9 cellular contexts compared by ENCODE assay signal in genomic region chr20:41411458-41411857, GRCh38. TPM values are rescaled to one million over a fixed set of nuclear protein-coding genes. Genes with fewer than 3 reads are reported as not detected.
DNase-seq lines count a peak whose midpoint lies in the region; ATAC-seq and TF ChIP-seq lines count a peak whose summit lies in the region.
"Had no signal": no experiment of that assay in that cellular context is flagged by ENCODE, and none has a peak within 500 bp of the region (broad histone marks: within the 10 kb centered on the region; RNA-seq: fewer than 3 reads in every experiment).

No MANE protein-coding gene starts in this region.

- BruUV-seq in HCT116 (replicated peaks; lab: Mats Ljungman, UMichigan) = no TSS peak

- CTCF ChIA-PET in HCT116 (lab: Charles Lee) = interaction anchor here (1.8 kb wide), 1 partner anchor 9 kb away, joined by 5 read pairs; no protein-coding TSS in a partner anchor

- H3K4me3 ChIP-seq in HCT116 (replicated peaks in 1 of 2; ENCODE audit: low read depth in 1 of 2, low read length in 2 of 2) (no peak overlapping the region), suprapubic skin (no peak overlapping the region)
- H3K4me3 ChIP-seq: pancreas had no signal

- no peak for ATAC-seq in HCT116
- ATAC-seq in SK-N-SH treated with all-trans-retinoic acid at 6 μM for 48 hours = 0 out of 3 replicates have a peak, but pooled peaks have one; percentile 43
- no peak for ATAC-seq in GM19035 (IDR thresholded peaks at IDR 0.05; ENCODE audit: unreplicated experiment)
- no peak for ATAC-seq in HG02970 (IDR thresholded peaks at IDR 0.05; ENCODE audit: low FRiP score, unreplicated experiment)

- POLR2A ChIA-PET in HCT116 (lab: Charles Lee) = no interaction called here

- no peaks in the 10 kb centered on the region for H3K79me2 ChIP-seq in HCT116 (ENCODE audit: insufficient read depth, low read length)

- no peak overlapping the region for H2AFZ ChIP-seq in HCT116 (ENCODE audit: low read depth, low read length, poor library complexity, severe bottlenecking)

- no peak for TF ChIP-seq POLR2A in HCT116 (IDR thresholded peaks at IDR 0.05; ENCODE audit: borderline replicate concordance, extremely low read depth, insufficient read depth, insufficient read length)
- TF ChIP-seq POLR2A in suprapubic skin (IDR thresholded peaks at IDR 0.05) = no peak

- no peak overlapping the region for H3K9ac ChIP-seq in HCT116 (ENCODE audit: low read length)

- H3K27ac ChIP-seq in HCT116 (ENCODE audit: low read depth, low read length) (no peak overlapping the region), suprapubic skin (peak overlapping the region; percentile 50)
- H3K27ac ChIP-seq: pancreas had no signal

- H3K4me2 ChIP-seq in HCT116 (ENCODE audit: low read length) = no peak overlapping the region

- no peaks in the 10 kb centered on the region for H3K9me2 ChIP-seq in HCT116 (ENCODE audit: insufficient read depth)

- TF ChIP-seq RAD21 in HCT116 (IDR thresholded peaks at IDR 0.05; ENCODE audit: low read depth) = peak; percentile 38; the same call in 1 of the 2 replicates

- 3% methylated on average over 2 of the region's 2 CpGs for WGBS in suprapubic skin

- H3K27me3 ChIP-seq in HCT116 (ENCODE audit: insufficient read depth, low read length) = no peaks in the 10 kb centered on the region
- H3K27me3 ChIP-seq in suprapubic skin = no peaks in the 10 kb centered on the region
- H3K27me3 ChIP-seq: pancreas had no signal

- H4K20me1 ChIP-seq in HCT116 (ENCODE audit: insufficient read depth) = no peaks in the 10 kb centered on the region

- H3K27ac Mint-ChIP-seq in immature natural killer cell = peak overlapping the region in 1 of 6 donors; percentile 31

- peaks cover 0 to 15% of the 10 kb centered on the region in 2 experiments; a peak in 2 of 4 replicates for H3K36me3 ChIP-seq in HCT116 (ENCODE audit: control insufficient read depth in 1 of 2, insufficient read depth in 2 of 2, low read length in 2 of 2)
- peaks cover 90% of the 10 kb centered on the region for H3K36me3 ChIP-seq in suprapubic skin

- no peak for TF ChIP-seq EP300 in suprapubic skin (IDR thresholded peaks at IDR 0.05)

- TF ChIP-seq CTCF in HCT116 (IDR thresholded peaks at IDR 0.05 in 2 of 3, conservative IDR thresholded peaks at IDR 0.05 in 1 of 3; ENCODE audit: borderline replicate concordance in 1 of 3, insufficient read depth in 1 of 3, low read depth in 2 of 3, low read length in 2 of 3) (peak; percentile 21 to 57 (median 30); a peak in 4 of 6 replicates), suprapubic skin (IDR thresholded peaks at IDR 0.05) (peak; percentile 20 to 21)

- H3K9me3 Mint-ChIP-seq in immature natural killer cell = no peaks in the 10 kb centered on the region

- intact Hi-C loops in HCT116 (cut with micrococcal nuclease) = loop anchor here (5.0 kb wide), 1 partner anchor 239 kb away; no protein-coding TSS in a partner anchor

- peaks cover 36 to 60% (median 37%) of the 10 kb centered on the region in 3 donors for H3K36me3 Mint-ChIP-seq in immature natural killer cell

- H3K4me3 Mint-ChIP-seq in immature natural killer cell = no peak overlapping the region

- H3K4me1 ChIP-seq in HCT116 (ENCODE audit: control insufficient read depth in 1 of 2, insufficient read depth in 2 of 2, low read length in 2 of 2) (no peaks in the 10 kb centered on the region), suprapubic skin (peaks cover 32% of the 10 kb centered on the region)
- H3K4me1 ChIP-seq: pancreas had no signal

- DNase-seq in HCT116 (ENCODE audit: low read depth, low spot score) = no peak
- peak; percentile 5 for DNase-seq in glomerular endothelial cell (ENCODE audit: extremely low read depth, low read depth, low spot score)
- DNase-seq in suprapubic skin (ENCODE audit: low spot score in 2 of 2) = no peak
- no peak for DNase-seq in NCI-H2171 treated with DMSO at 0.1 percent for 48 hours (lab: John Stamatoyannopoulos, UW)
- no peak for DNase-seq in immature natural killer cell
- DNase-seq: pancreas had no signal

- H3K4me1 Mint-ChIP-seq in immature natural killer cell = peaks cover 30 to 32% of the 10 kb centered on the region in 2 donors

- RAD21 ChIA-PET in HCT116 (lab: Charles Lee; ENCODE audit: low non-redundant PET in 1 of 2, low total read pairs in 2 of 2, uncharacterized antibody in 2 of 2, unreplicated experiment in 2 of 2) = no interaction called here

- H3K27me3 Mint-ChIP-seq in immature natural killer cell (ENCODE audit: low read depth in 3 of 3) = peaks cover 0 to 8% (median 2%) of the 10 kb centered on the region in 3 donors

- H3K9me3 ChIP-seq in HCT116 (ENCODE audit: control insufficient read depth in 1 of 2, insufficient read depth in 1 of 2, low read depth in 1 of 2, low read length in 2 of 2) (no peaks in the 10 kb centered on the region), suprapubic skin (no peaks in the 10 kb centered on the region)
- H3K9me3 ChIP-seq: pancreas had no signal

TF ChIP-seq in HCT116, 20 proteins besides CTCF, POLR2A, EP300 and RAD21:
- TF ChIP-seq CEBPB (IDR thresholded peaks at IDR 0.05; ENCODE audit: low read depth) = no peak
- no peak for TF ChIP-seq EGR1 (IDR thresholded peaks at IDR 0.05; ENCODE audit: low read depth)
- TF ChIP-seq TCF7L2 (IDR thresholded peaks at IDR 0.05; ENCODE audit: borderline replicate concordance, extremely low read depth, insufficient read depth, insufficient read length) = no peak
- TF ChIP-seq EZH2phosphoT487 (IDR thresholded peaks at IDR 0.05; ENCODE audit: borderline replicate concordance) = no peak

TF ChIP-seq in SK-N-SH treated with all-trans-retinoic acid at 6 μM for 48 hours, 23 proteins besides CTCF, POLR2A, EP300 and RAD21 (continues in another document):
- TF ChIP-seq ARNTL (CRISPR knock-in tag; IDR thresholded peaks at IDR 0.05; ENCODE audit: borderline replicate concordance, low read depth) (no peak), CREB5 (CRISPR knock-in tag; IDR thresholded peaks at IDR 0.05; ENCODE audit: low read depth) (no peak), CSRNP3 (CRISPR knock-in tag; IDR thresholded peaks at IDR 0.05) (no peak), POU6F1 (CRISPR knock-in tag; IDR thresholded peaks at IDR 0.05; ENCODE audit: borderline replicate concordance, low read depth) (no peak), ZNF8 (CRISPR knock-in tag; IDR thresholded peaks at IDR 0.05) (no peak), RARB (CRISPR knock-in tag; IDR thresholded peaks at IDR 0.05) (no peak)

RNA-seq across cellular contexts. Expression of gene EMILIN3, which starts 44.8 kb away (rescaled TPM):
- not detected for total RNA-seq in HCT116 (2021; ENCODE audit: unreplicated experiment)
- 0.06 and 0.16 TPM in 2 replicates for polyA plus RNA-seq in HCT116 (2012)
- total RNA-seq in glomerular endothelial cell = 0.15 and 0.53 TPM in 2 replicates
- 1 to 10 TPM; 4.4 to 7.5 (median 5.7) TPM for total RNA-seq in suprapubic skin
- polyA plus RNA-seq in immature natural killer cell = not detected
